22 cellular contexts compared by ENCODE assay signal in the genomic region with DNA sequence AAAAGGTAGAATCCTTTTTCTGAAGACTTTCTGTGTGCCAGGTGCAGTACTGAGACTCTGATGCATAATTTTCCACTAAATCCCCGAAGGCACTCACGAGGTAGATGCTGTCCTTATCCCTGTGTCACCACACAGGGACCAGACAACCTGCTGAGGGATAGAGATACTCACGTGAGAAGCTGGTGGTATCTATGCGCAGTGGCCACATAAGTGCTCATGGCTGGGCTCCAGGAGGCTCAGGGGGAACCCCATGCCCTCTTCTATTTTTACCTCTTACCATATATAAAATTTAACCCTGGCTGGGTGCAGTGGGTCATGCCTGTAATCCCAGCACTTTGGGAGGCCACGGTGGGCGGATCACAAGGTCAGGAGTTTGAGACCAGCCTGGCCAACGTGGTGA.
"Had no signal": no experiment of that assay in that cellular context is flagged by ENCODE, and none has a peak within 500 bp of the region (broad histone marks: within the 10 kb centered on the region; RNA-seq: fewer than 3 reads in every experiment).

No MANE protein-coding gene starts in this region.

- H3K27ac Mint-ChIP-seq: effector memory CD8-positive, alpha-beta T cell; mesothelial cell of epicardium; natural killer cell treated with Interleukin-12 subunit alpha and Interleukin-12 subunit beta and Interleukin-15 and Interleukin-18, amount 100 ng/mL, for 72 hours; progenitor cell of endocrine pancreas; stimulated activated naive B cell treated with anti-CD40 and anti-IgM and Interleukin-4, amounts not matched to agents 10 μg/mL and 1 μg/mL and 100 μg/mL, for 72 hours; stimulated activated naive CD8-positive, alpha-beta T cell treated with anti-CD3 and anti-CD28 coated beads, Interleukin-15, Interleukin-2, amounts not matched to agents 100 ng/mL and 50 ng/mL, for 24 hours had no signal

- H3K4me1 Mint-ChIP-seq: mesothelial cell of epicardium; naive B cell; neural crest cell; stimulated activated naive B cell treated with anti-CD40 and anti-IgM and Interleukin-4, amounts not matched to agents 10 μg/mL and 1 μg/mL and 100 μg/mL, for 72 hours had no signal

- H3K4me3 ChIP-seq: esophagus squamous epithelium, mucosa of descending colon, pancreas, skin epidermis, spleen, transverse colon, vagina had no signal

- DNase-seq: cortex of kidney; effector memory CD8-positive, alpha-beta T cell; erythroblast; esophagus squamous epithelium; foreskin melanocyte; glutamatergic neuron; mesenchymal stem cell; naive B cell; stimulated activated CD4-positive, alpha-beta T cell treated with anti-CD3 and anti-CD28 coated beads, Interleukin-4, amount 100 ng/mL, for 4 hours; stimulated activated naive B cell treated with anti-CD40 and anti-IgM and Interleukin-4, amounts not matched to agents 10 μg/mL and 1 μg/mL and 100 μg/mL, for 72 hours; transverse colon had no signal

- H3K27me3 ChIP-seq: esophagus squamous epithelium, neutrophil, pancreas, spleen, transverse colon, vagina had no signal

- H3K9me3 ChIP-seq: esophagus squamous epithelium, mucosa of descending colon, neutrophil, pancreas, spleen, transverse colon, vagina had no signal

- H3K4me1 ChIP-seq: esophagus squamous epithelium, pancreas, spleen, transverse colon, vagina had no signal

- H3K27ac ChIP-seq: esophagus squamous epithelium, neutrophil, pancreas, skin epidermis, spleen, transverse colon, vagina had no signal

- H3K36me3 Mint-ChIP-seq: naive B cell; natural killer cell treated with Interleukin-12 subunit alpha and Interleukin-12 subunit beta and Interleukin-15 and Interleukin-18, amount 100 ng/mL, for 72 hours; stimulated activated naive B cell treated with anti-CD40 and anti-IgM and Interleukin-4, amounts not matched to agents 10 μg/mL and 1 μg/mL and 100 μg/mL, for 72 hours had no signal

- ATAC-seq: effector memory CD8-positive, alpha-beta T cell; mucosa of descending colon; natural killer cell treated with Interleukin-12 subunit alpha and Interleukin-12 subunit beta and Interleukin-15 and Interleukin-18, amount 100 ng/mL, for 72 hours; pancreas; stimulated activated naive B cell treated with anti-CD40 and anti-IgM and Interleukin-4, amounts not matched to agents 10 μg/mL and 1 μg/mL and 100 μg/mL, for 72 hours had no signal

- H3K4me3 Mint-ChIP-seq: effector memory CD8-positive, alpha-beta T cell; mesothelial cell of epicardium; naive B cell; natural killer cell treated with Interleukin-12 subunit alpha and Interleukin-12 subunit beta and Interleukin-15 and Interleukin-18, amount 100 ng/mL, for 72 hours; neural crest cell; stimulated activated naive B cell treated with anti-CD40 and anti-IgM and Interleukin-4, amounts not matched to agents 10 μg/mL and 1 μg/mL and 100 μg/mL, for 72 hours; stimulated activated naive CD8-positive, alpha-beta T cell treated with anti-CD3 and anti-CD28 coated beads, Interleukin-15, Interleukin-2, amounts not matched to agents 100 ng/mL and 50 ng/mL, for 24 hours had no signal

- H3K27me3 Mint-ChIP-seq: effector memory CD8-positive, alpha-beta T cell; naive B cell; natural killer cell treated with Interleukin-12 subunit alpha and Interleukin-12 subunit beta and Interleukin-15 and Interleukin-18, amount 100 ng/mL, for 72 hours; progenitor cell of endocrine pancreas; stimulated activated naive B cell treated with anti-CD40 and anti-IgM and Interleukin-4, amounts not matched to agents 10 μg/mL and 1 μg/mL and 100 μg/mL, for 72 hours; stimulated activated naive CD8-positive, alpha-beta T cell treated with anti-CD3 and anti-CD28 coated beads, Interleukin-15, Interleukin-2, amounts not matched to agents 100 ng/mL and 50 ng/mL, for 24 hours had no signal

- H3K36me3 ChIP-seq: esophagus squamous epithelium, neutrophil, pancreas, spleen, transverse colon, vagina had no signal

- H3K9me3 Mint-ChIP-seq: effector memory CD8-positive, alpha-beta T cell; naive B cell; natural killer cell treated with Interleukin-12 subunit alpha and Interleukin-12 subunit beta and Interleukin-15 and Interleukin-18, amount 100 ng/mL, for 72 hours; neural crest cell; stimulated activated naive B cell treated with anti-CD40 and anti-IgM and Interleukin-4, amounts not matched to agents 10 μg/mL and 1 μg/mL and 100 μg/mL, for 72 hours; stimulated activated naive CD8-positive, alpha-beta T cell treated with anti-CD3 and anti-CD28 coated beads, Interleukin-15, Interleukin-2, amounts not matched to agents 100 ng/mL and 50 ng/mL, for 24 hours had no signal
